In the genomic region with DNA sequence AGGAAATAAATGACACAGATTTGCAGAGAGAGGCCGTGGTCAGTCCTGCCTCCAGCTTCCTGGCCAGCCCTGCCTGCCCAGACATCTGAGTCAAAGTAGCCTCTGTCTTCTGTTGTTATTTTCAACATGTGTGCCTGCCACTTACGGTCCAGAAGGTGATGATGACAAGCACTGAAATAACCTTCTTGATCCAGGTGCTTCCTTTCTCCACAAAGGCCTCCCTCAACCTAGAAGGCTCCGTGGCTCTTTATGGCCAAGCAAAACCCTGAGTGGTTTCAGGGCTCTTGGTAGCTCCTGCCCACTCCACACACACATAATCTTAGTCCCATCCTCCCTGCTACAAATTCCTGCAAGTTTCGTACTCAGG, we compare ENCODE assay signal across 1 cellular context.
TF ChIP-seq lines count a peak whose summit lies in the region.

No MANE protein-coding gene starts in this region.

TF ChIP-seq in A549, 52 proteins besides CTCF, POLR2A, EP300 and RAD21:
- no peak for TF ChIP-seq TP53 (CRISPR knock-in tag; IDR thresholded peaks at IDR 0.05)
- TF ChIP-seq NPAS2 (CRISPR knock-in tag; IDR thresholded peaks at IDR 0.05; ENCODE audit: borderline replicate concordance), result no peak
- no peak for TF ChIP-seq RCOR1 (IDR thresholded peaks at IDR 0.05; ENCODE audit: low read depth, low read length)
- TF ChIP-seq NFE2L2 (conservative IDR thresholded peaks at IDR 0.05; ENCODE audit: low read length), result no peak
- no peak for TF ChIP-seq RNF2 (IDR thresholded peaks at IDR 0.05; ENCODE audit: borderline replicate concordance, low read depth)
- no peak for TF ChIP-seq POLR2AphosphoS2 (conservative IDR thresholded peaks at IDR 0.05; ENCODE audit: low read length)
- TF ChIP-seq MYC (IDR thresholded peaks at IDR 0.05; ENCODE audit: borderline replicate concordance, low read length), result no peak
- TF ChIP-seq, protein P1, sequence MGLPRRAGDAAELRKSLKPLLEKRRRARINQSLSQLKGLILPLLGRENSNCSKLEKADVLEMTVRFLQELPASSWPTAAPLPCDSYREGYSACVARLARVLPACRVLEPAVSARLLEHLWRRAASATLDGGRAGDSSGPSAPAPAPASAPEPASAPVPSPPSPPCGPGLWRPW (IDR thresholded peaks at IDR 0.05), result no peak
- TF ChIP-seq ATOH8 (CRISPR knock-in tag; IDR thresholded peaks at IDR 0.05; ENCODE audit: low read depth), result no peak
- no peak for TF ChIP-seq REST (IDR thresholded peaks at IDR 0.05)
TF ChIP-seq in A549: peak in this region for 0.
